In the genomic region with DNA sequence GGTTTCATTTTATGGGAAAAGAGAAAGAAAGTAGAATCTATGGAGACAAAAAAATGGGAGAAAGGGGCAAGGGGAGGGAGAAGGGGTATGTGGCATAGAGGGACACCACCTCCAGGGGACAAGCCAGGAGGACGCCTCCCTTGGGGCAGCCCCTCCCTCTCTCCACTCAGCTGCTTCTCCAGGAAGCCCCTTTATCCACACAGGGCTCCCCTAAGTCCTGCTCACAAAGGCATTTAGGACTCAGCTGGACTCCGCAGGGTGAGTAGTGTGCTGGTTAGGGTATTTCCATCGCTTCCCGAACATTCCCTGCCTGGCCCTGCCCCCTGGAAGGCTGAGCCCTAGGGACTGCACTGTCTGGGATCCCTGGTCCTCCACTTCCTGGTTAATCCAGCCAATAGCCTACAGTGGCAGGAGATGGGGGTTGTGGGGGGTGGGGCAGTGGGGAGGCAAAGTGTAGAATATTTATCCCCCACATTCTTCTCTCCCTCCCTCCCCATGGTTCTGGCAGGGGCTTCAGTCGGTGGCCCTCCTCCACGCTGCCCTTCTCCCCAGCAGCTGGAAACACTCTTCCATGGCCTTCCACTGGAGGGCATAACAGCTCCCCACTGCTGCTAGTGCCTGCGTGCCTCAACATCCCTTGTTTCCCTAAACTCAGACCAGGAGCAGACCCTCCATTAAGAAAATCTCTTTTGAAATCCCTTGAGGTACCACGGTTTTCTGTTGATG, we compare ENCODE assay signal across 26 cellular contexts.
DNase-seq lines count a peak whose midpoint lies in the region; ATAC-seq and TF ChIP-seq lines count a peak whose summit lies in the region.
"Had no signal": no experiment of that assay in that cellular context is flagged by ENCODE, and none has a peak within 500 bp of the region (broad histone marks: within the 10 kb centered on the region; RNA-seq: fewer than 3 reads in every experiment).

No MANE protein-coding gene starts in this region.

- peaks cover 4 to 13% (median 4%) of the 10 kb centered on the region in 3 donors for H3K27me3 Mint-ChIP-seq in CD14-positive monocyte (ENCODE audit: low read depth in 3 of 3)
- H3K27me3 Mint-ChIP-seq in stimulated activated naive B cell treated with anti-CD40 and anti-IgM and Interleukin-4, amounts not matched to agents 10 μg/mL and 1 μg/mL and 100 μg/mL, for 72 hours: no peaks in the 10 kb centered on the region

- H3K27me3 ChIP-seq in WERI-Rb-1 (ENCODE audit: insufficient read depth, low read depth, severe bottlenecking) (no peaks in the 10 kb centered on the region), foreskin keratinocyte (no peaks in the 10 kb centered on the region), PC-9 (ENCODE audit: insufficient read depth, low read depth) (no peaks in the 10 kb centered on the region)
- H3K27me3 ChIP-seq: heart right ventricle, vagina had no signal

- H3K9me3 Mint-ChIP-seq in CD14-positive monocyte: no peaks in the 10 kb centered on the region
- no peaks in the 10 kb centered on the region for H3K9me3 Mint-ChIP-seq in stimulated activated naive B cell treated with anti-CD40 and anti-IgM and Interleukin-4, amounts not matched to agents 10 μg/mL and 1 μg/mL and 100 μg/mL, for 72 hours
- H3K9me3 Mint-ChIP-seq: activated naive CD4-positive, alpha-beta T cell treated with anti-CD3 and anti-CD28 coated beads, Interleukin-2, amount 50 U/mL, for 72 hours; activated T-helper 2 cell treated with anti-CD3 and anti-CD28 coated beads, Interferon-gamma antibody, Interleukin-2, Interleukin-4, amounts not matched to agents 10 μg/mL and 5 μg/mL and 100 μg/mL, durations not matched to agents 14 hours and 24 hours and 36 hours had no signal

- peaks cover 11% of the 10 kb centered on the region for H3K4me1 ChIP-seq in foreskin keratinocyte
- no peaks in the 10 kb centered on the region for H3K4me1 ChIP-seq in PC-9 (replicated peaks; ENCODE audit: insufficient read depth)

- H4K20me1 ChIP-seq in PC-9 (ENCODE audit: insufficient read depth): no peaks in the 10 kb centered on the region

- peak overlapping the region in 1 of 7 donors; percentile 24 for H3K27ac Mint-ChIP-seq in CD14-positive monocyte
- H3K27ac Mint-ChIP-seq in stimulated activated naive B cell treated with anti-CD40 and anti-IgM and Interleukin-4, amounts not matched to agents 10 μg/mL and 1 μg/mL and 100 μg/mL, for 72 hours: peak overlapping the region; percentile 28
- H3K27ac Mint-ChIP-seq: activated T-helper 2 cell treated with anti-CD3 and anti-CD28 coated beads, Interferon-gamma antibody, Interleukin-2, Interleukin-4, amounts not matched to agents 10 μg/mL and 5 μg/mL and 100 μg/mL, durations not matched to agents 14 hours and 24 hours and 36 hours had no signal

- H3K27ac ChIP-seq in WERI-Rb-1 (no peak overlapping the region), foreskin keratinocyte (peak overlapping the region; percentile 6), PC-9 (no peak overlapping the region), caudate nucleus (ENCODE audit: low read depth, low read length) (no peak overlapping the region)
- H3K27ac ChIP-seq: heart right ventricle, thoracic aorta, vagina, VCaP had no signal

- no peak overlapping the region for H2AFZ ChIP-seq in PC-9

- POLR2A ChIA-PET in PC-9 (lab: Charles Lee; ENCODE audit: unreplicated experiment): no interaction called here

- H3K36me3 Mint-ChIP-seq in CD14-positive monocyte: no peaks in the 10 kb centered on the region
- H3K36me3 Mint-ChIP-seq in stimulated activated naive B cell treated with anti-CD40 and anti-IgM and Interleukin-4, amounts not matched to agents 10 μg/mL and 1 μg/mL and 100 μg/mL, for 72 hours: peaks cover 8 to 10% of the 10 kb centered on the region in 2 donors
- H3K36me3 Mint-ChIP-seq: activated naive CD4-positive, alpha-beta T cell treated with anti-CD3 and anti-CD28 coated beads, Interleukin-2, amount 50 U/mL, for 72 hours had no signal

- H3K9me3 ChIP-seq in WERI-Rb-1 (ENCODE audit: severe bottlenecking) (peaks cover under 1% of the 10 kb centered on the region), PC-9 (ENCODE audit: insufficient read depth, low read depth) (peaks cover 5% of the 10 kb centered on the region; the same call in 1 of the 2 replicates)
- H3K9me3 ChIP-seq: thoracic aorta, vagina had no signal

- H3K4me2 ChIP-seq in PC-9: no peak overlapping the region
- H3K4me2 ChIP-seq: smooth muscle cell had no signal

- H3K4me1 Mint-ChIP-seq in CD14-positive monocyte: peaks cover 16% of the 10 kb centered on the region
- peaks cover 29 to 60% of the 10 kb centered on the region in 2 donors for H3K4me1 Mint-ChIP-seq in stimulated activated naive B cell treated with anti-CD40 and anti-IgM and Interleukin-4, amounts not matched to agents 10 μg/mL and 1 μg/mL and 100 μg/mL, for 72 hours

- no peak overlapping the region for H3K4me3 ChIP-seq in WERI-Rb-1 (ENCODE audit: low read depth, low read length)
- no peak overlapping the region for H3K4me3 ChIP-seq in PC-9
- H3K4me3 ChIP-seq: heart right ventricle, smooth muscle cell, thoracic aorta, vagina had no signal

- no peaks in the 10 kb centered on the region for H3K79me2 ChIP-seq in PC-9 (ENCODE audit: low read depth)

- ATAC-seq in foreskin keratinocyte: no peak
- ATAC-seq in stimulated activated naive B cell treated with anti-CD40 and anti-IgM and Interleukin-4, amounts not matched to agents 10 μg/mL and 1 μg/mL and 100 μg/mL, for 72 hours (replicated peaks): no peak
- ATAC-seq: activated naive CD4-positive, alpha-beta T cell treated with anti-CD3 and anti-CD28 coated beads, Interleukin-2, amount 50 U/mL, for 72 hours; SK-N-SH treated with all-trans-retinoic acid at 6 μM for 48 hours had no signal

- H3K9me2 ChIP-seq in PC-9 (ENCODE audit: insufficient read depth): no peaks in the 10 kb centered on the region

- no peaks in the 10 kb centered on the region for H3K36me3 ChIP-seq in WERI-Rb-1
- H3K36me3 ChIP-seq in PC-9 (ENCODE audit: low read depth): no peaks in the 10 kb centered on the region
- H3K36me3 ChIP-seq: heart right ventricle, thoracic aorta, vagina had no signal

- no peaks in the 10 kb centered on the region for H3F3A ChIP-seq in PC-9 (ENCODE audit: insufficient read depth, low read depth)

- CTCF ChIA-PET in PC-9 (lab: Charles Lee): interaction anchor here (0.6 kb wide), 1 partner anchor 235 kb away, joined by 4 read pairs; no protein-coding TSS in a partner anchor

- intact Hi-C loops in CD14-positive monocyte (cut with micrococcal nuclease): no loop called here
- intact Hi-C loops in PC-9 (cut with micrococcal nuclease; ENCODE audit: unreplicated experiment): no loop called here

- DNase-seq in CD14-positive monocyte (ENCODE audit: low spot score) (peak; percentile 10), WERI-Rb-1 (no peak), foreskin keratinocyte (no peak), PC-9 (no peak), SHP77 treated with DMSO at 0.1 percent for 48 hours (lab: John Stamatoyannopoulos, UW) (no peak), caudate nucleus (lab: John Stamatoyannopoulos, UW) (no peak)
- no peak for DNase-seq in stimulated activated naive B cell treated with anti-CD40 and anti-IgM and Interleukin-4, amounts not matched to agents 10 μg/mL and 1 μg/mL and 100 μg/mL, for 72 hours
- DNase-seq: activated CD4-positive, alpha-beta T cell treated with anti-CD3 and anti-CD28 coated beads, Interleukin-2, amount 50 U/mL, for 4 hours; activated CD8-positive, alpha-beta memory T cell treated with anti-CD3 and anti-CD28 coated beads, Interleukin-2, amount 50 U/mL, for 4 hours; aorta; cerebellar nuclear complex; foreskin fibroblast; GF-D8; heart right ventricle; left cardiac atrium; mesenchymal stem cell; NCI-H1694 treated with DMSO at 0.1 percent for 48 hours; NCI-H2227 treated with DMSO at 0.1 percent for 48 hours; stimulated activated naive CD4-positive, alpha-beta T cell had no signal

- TF ChIP-seq CTCF in CD14-positive monocyte (IDR thresholded peaks at IDR 0.05) (no peak), WERI-Rb-1 (IDR thresholded peaks at IDR 0.05; ENCODE audit: low read depth, low read length) (peak; percentile 45), foreskin keratinocyte (conservative IDR thresholded peaks at IDR 0.05) (no peak), PC-9 (conservative IDR thresholded peaks at IDR 0.05) (no peak)

- no peak overlapping the region for H3K4me3 Mint-ChIP-seq in CD14-positive monocyte
- H3K4me3 Mint-ChIP-seq in stimulated activated naive B cell treated with anti-CD40 and anti-IgM and Interleukin-4, amounts not matched to agents 10 μg/mL and 1 μg/mL and 100 μg/mL, for 72 hours: no peak overlapping the region

- no TSS peak for BruUV-seq in PC-9 (replicated peaks; lab: Mats Ljungman, UMichigan)
